21 cellular contexts compared by ENCODE assay signal in the genomic region with DNA sequence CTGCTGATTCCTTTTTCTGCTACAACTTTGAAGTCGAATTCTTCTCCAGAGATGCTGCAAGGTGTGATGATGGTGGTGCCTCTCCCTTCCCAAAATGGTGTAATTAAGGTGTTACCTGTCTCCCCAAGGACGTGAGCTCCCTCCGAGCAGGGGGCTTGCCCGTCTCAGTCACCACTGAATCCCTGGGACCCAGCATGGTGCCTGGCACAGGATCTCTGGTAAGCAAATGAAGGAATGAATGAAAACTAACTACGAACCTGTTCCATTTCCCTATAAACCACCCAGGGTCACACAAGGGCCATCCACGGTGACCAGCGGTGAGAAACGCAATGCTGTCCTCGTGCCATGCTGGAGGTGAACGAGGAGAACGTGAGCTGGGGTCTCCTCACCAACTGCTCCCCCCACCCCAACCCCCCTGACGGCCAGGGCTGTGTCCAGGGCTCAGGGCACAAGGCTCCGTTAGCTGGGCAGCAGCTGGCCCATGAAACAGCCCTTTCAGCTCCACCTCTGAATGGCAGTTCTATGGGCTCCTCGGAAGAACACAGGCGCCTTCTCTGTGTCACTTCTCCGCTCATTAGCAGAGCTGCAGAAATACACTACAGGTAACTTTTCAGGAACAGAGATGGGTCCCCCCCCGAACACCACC. TPM values are rescaled to one million over a fixed set of nuclear protein-coding genes. Genes with fewer than 3 reads are reported as not detected.
"Had no signal": no experiment of that assay in that cellular context is flagged by ENCODE, and none has a peak within 500 bp of the region (broad histone marks: within the 10 kb centered on the region; RNA-seq: fewer than 3 reads in every experiment).

No MANE protein-coding gene starts in this region.

- H3K27me3 Mint-ChIP-seq: activated B cell treated with CpG ODN at 0.5 μM for 24 hours; activated CD4-positive, alpha-beta T cell treated with anti-CD3 and anti-CD28 coated beads, Interleukin-2, amount 10 ng/mL, durations not matched to agents 24 days and 14 days had no signal

- DNase-seq: activated B cell treated with CpG ODN at 0.5 μM for 24 hours; activated CD4-positive, alpha-beta T cell treated with anti-CD3 and anti-CD28 coated beads, Interleukin-2, amount 10 ng/mL, durations not matched to agents 24 days and 14 days; activated effector memory CD4-positive, alpha-beta T cell treated with Interleukin-2 at 50 U/mL for 16 hours; colonic mucosa; effector CD8-positive, alpha-beta T cell; gastrocnemius medialis; lower lobe of right lung; mucosa of descending colon; natural killer cell; sigmoid colon; stimulated activated CD4-positive, alpha-beta T cell treated with anti-CD3 and anti-CD28 coated beads, Interleukin-2, amount 100 ng/mL, for 24 hours; stimulated activated naive CD4-positive, alpha-beta T cell; T-helper 2 cell had no signal

- H3K4me3 Mint-ChIP-seq: activated B cell treated with CpG ODN at 0.5 μM for 24 hours; activated CD4-positive, alpha-beta T cell treated with anti-CD3 and anti-CD28 coated beads, Interleukin-2, amount 10 ng/mL, durations not matched to agents 24 days and 14 days; natural killer cell had no signal

- H3K9me3 Mint-ChIP-seq: activated B cell treated with CpG ODN at 0.5 μM for 24 hours; activated CD4-positive, alpha-beta T cell treated with anti-CD3 and anti-CD28 coated beads, Interleukin-2, amount 10 ng/mL, durations not matched to agents 24 days and 14 days; activated naive CD4-positive, alpha-beta T cell treated with anti-CD3 and anti-CD28 coated beads, Interleukin-2, amount 50 U/mL, for 72 hours; natural killer cell had no signal

- H3K9me3 ChIP-seq: breast epithelium, colonic mucosa, gastrocnemius medialis, lower lobe of right lung, mucosa of descending colon, sigmoid colon, suprapubic skin had no signal

- FAIRE-seq: TTC549 had no signal

- H3K27ac Mint-ChIP-seq: activated B cell treated with CpG ODN at 0.5 μM for 24 hours; activated CD4-positive, alpha-beta T cell treated with anti-CD3 and anti-CD28 coated beads, Interleukin-2, amount 10 ng/mL, durations not matched to agents 24 days and 14 days; natural killer cell had no signal

- H3K27ac ChIP-seq: breast epithelium, colonic mucosa, gastrocnemius medialis, lower lobe of right lung, sigmoid colon, suprapubic skin had no signal

- ATAC-seq: activated naive CD4-positive, alpha-beta T cell treated with anti-CD3 and anti-CD28 coated beads, Interleukin-2, amount 50 U/mL, for 72 hours; gastrocnemius medialis; lower lobe of right lung; mucosa of descending colon; natural killer cell had no signal

- H3K36me3 Mint-ChIP-seq: activated naive CD4-positive, alpha-beta T cell treated with anti-CD3 and anti-CD28 coated beads, Interleukin-2, amount 50 U/mL, for 72 hours; natural killer cell had no signal

RNA-seq across cellular contexts. Expression of a gene that starts 2.2 kb away (rescaled TPM):
- total RNA-seq: breast epithelium, colonic mucosa, fibroblast of lung, gastrocnemius medialis, lower lobe of right lung, osteoblast, pulmonary artery endothelial cell, ureter had no signal
